In genomic region chr12:124608451-124608870, GRCh38 we compare ENCODE assay signal across 9 cellular contexts. TPM values are rescaled to one million over a fixed set of nuclear protein-coding genes. Genes with fewer than 3 reads are reported as not detected.
DNase-seq lines count a peak whose midpoint lies in the region; TF ChIP-seq lines count a peak whose summit lies in the region.
"Had no signal": no experiment of that assay in that cellular context is flagged by ENCODE, and none has a peak within 500 bp of the region (broad histone marks: within the 10 kb centered on the region; RNA-seq: fewer than 3 reads in every experiment).

No MANE protein-coding gene starts in this region.

- in situ Hi-C loops in transverse colon (cut with MboI; ENCODE audit: low pct_ligation_motif_present in 1 of 4, low pct_unique_long_range_greater_than_20kb in 1 of 4, low sequenced_read_pairs in 3 of 4), result no loop called here

- peak overlapping the region; percentile 57 to 64 for H3K9ac ChIP-seq in duodenal mucosa (ENCODE audit: low read depth in 1 of 2, low read length in 2 of 2)

- WGBS in transverse colon (ENCODE audit: low coverage in 1 of 2), 2 donors, result 45 to 50% methylated on average over 4 to 10 of the region's 10 CpGs

- no peak for TF ChIP-seq POLR2A in transverse colon (IDR thresholded peaks at IDR 0.05)

- H3K36me3 ChIP-seq in duodenal mucosa (ENCODE audit: control insufficient read depth in 1 of 2, insufficient read depth in 2 of 2, low read length in 2 of 2) (no peaks in the 10 kb centered on the region), transverse colon (no peaks in the 10 kb centered on the region)
- H3K36me3 ChIP-seq: tibial nerve had no signal

- no peak for TF ChIP-seq EP300 in transverse colon (IDR thresholded peaks at IDR 0.05; ENCODE audit: low read depth)

- H3K4me1 Mint-ChIP-seq in activated naive CD4-positive, alpha-beta T cell treated with anti-CD3 and anti-CD28 coated beads for 36 hours (ENCODE audit: low read depth), result peaks cover 21% of the 10 kb centered on the region

- H3K27me3 ChIP-seq in duodenal mucosa (ENCODE audit: control insufficient read depth in 1 of 2, insufficient read depth in 2 of 2, low read length in 2 of 2), result no peaks in the 10 kb centered on the region
- H3K27me3 ChIP-seq in transverse colon, result no peaks in the 10 kb centered on the region
- H3K27me3 ChIP-seq: tibial nerve had no signal

- no peaks in the 10 kb centered on the region for H3K36me3 Mint-ChIP-seq in activated naive CD4-positive, alpha-beta T cell treated with anti-CD3 and anti-CD28 coated beads for 36 hours (ENCODE audit: low read depth)

- H3K27ac Mint-ChIP-seq in activated naive CD4-positive, alpha-beta T cell treated with anti-CD3 and anti-CD28 coated beads for 36 hours, result no peak overlapping the region

- 0 out of 2 replicates have a peak overlapping the region, but pooled peaks have one; percentile 8 for H3K4me3 ChIP-seq in LNCaP clone FGC (ENCODE audit: low read depth, low read length)
- peak overlapping the region in 1 of 2 donors; percentile 55 for H3K4me3 ChIP-seq in duodenal mucosa (ENCODE audit: low read depth in 1 of 2, low read length in 2 of 2)
- H3K4me3 ChIP-seq in transverse colon, result peak overlapping the region in 1 of 4 donors; percentile 1
- H3K4me3 ChIP-seq: tibial nerve had no signal

- CTCF ChIA-PET in activated naive CD4-positive, alpha-beta T cell treated with anti-CD3 and anti-CD28 coated beads for 36 hours (lab: Charles Lee), result no interaction called here

- H3K27me3 Mint-ChIP-seq in activated naive CD4-positive, alpha-beta T cell treated with anti-CD3 and anti-CD28 coated beads for 36 hours (ENCODE audit: low read depth), result peaks cover 2% of the 10 kb centered on the region

- H3K27ac ChIP-seq in duodenal mucosa (ENCODE audit: low read depth, low read length) (peak overlapping the region; percentile 64), transverse colon (peak overlapping the region; percentile 82 to 86 (median 84))
- H3K27ac ChIP-seq: tibial nerve had no signal

- peak overlapping the region; percentile 33 for H3K4me3 Mint-ChIP-seq in activated naive CD4-positive, alpha-beta T cell treated with anti-CD3 and anti-CD28 coated beads for 36 hours

- H3K9me3 ChIP-seq in duodenal mucosa (ENCODE audit: control insufficient read depth in 1 of 2, low read length in 2 of 2) (peaks cover 0 to 2% of the 10 kb centered on the region in 2 donors), transverse colon (no peaks in the 10 kb centered on the region)
- H3K9me3 ChIP-seq: tibial nerve had no signal

- H3K9me3 Mint-ChIP-seq in activated naive CD4-positive, alpha-beta T cell treated with anti-CD3 and anti-CD28 coated beads for 36 hours, result peaks cover 2% of the 10 kb centered on the region

- H3K4me1 ChIP-seq in duodenal mucosa (ENCODE audit: control insufficient read depth in 1 of 2, insufficient read depth in 2 of 2, low read length in 2 of 2) (peaks cover 55 to 64% of the 10 kb centered on the region in 2 donors), transverse colon (peaks cover 28 to 55% (median 53%) of the 10 kb centered on the region in 4 donors)

- DNase-seq in activated naive CD4-positive, alpha-beta T cell treated with anti-CD3 and anti-CD28 coated beads for 36 hours, result no peak
- no peak for DNase-seq in activated naive CD4-positive, alpha-beta T cell treated with anti-CD3 and anti-CD28 coated beads, Interleukin-2, amount 50 U/mL, for 16 hours
- no peak for DNase-seq in LNCaP clone FGC (ENCODE audit: low read depth)
- peak; percentile 46 for DNase-seq in transverse colon
- no peak for DNase-seq in D341Med (ENCODE audit: low spot score)
- no peak for DNase-seq in globus pallidus (ENCODE audit: low spot score)
- no peak for DNase-seq in NCI-H1417 treated with DMSO at 0.1 percent for 48 hours (lab: John Stamatoyannopoulos, UW)

- intact Hi-C loops in activated naive CD4-positive, alpha-beta T cell treated with anti-CD3 and anti-CD28 coated beads for 36 hours (cut with micrococcal nuclease), result loop anchor here (2.0 kb wide), 1 partner anchor 104 kb away; no protein-coding TSS in a partner anchor
- intact Hi-C loops in transverse colon (cut with DNase I; ENCODE audit: low total_unique reads), result no loop called here

- TF ChIP-seq CTCF in LNCaP clone FGC (IDR thresholded peaks at IDR 0.05; ENCODE audit: control insufficient read depth, extremely low read depth, insufficient read depth), result no peak
- no peak for TF ChIP-seq CTCF in transverse colon (IDR thresholded peaks at IDR 0.05)

RNA-seq across cellular contexts. Expression of gene NCOR2, which starts 41.0 kb away (rescaled TPM):
- total RNA-seq in activated naive CD4-positive, alpha-beta T cell treated with anti-CD3 and anti-CD28 coated beads for 36 hours, result 100 to 1,000 TPM; 102 TPM
- 100 to 1,000 TPM in 2 of 4 donors, 10 to 100 TPM in 2; 72.1 to 460 (median 119) TPM for total RNA-seq in transverse colon
